Comparison of ENCODE assay signal across 1 cellular context in the genomic region with DNA sequence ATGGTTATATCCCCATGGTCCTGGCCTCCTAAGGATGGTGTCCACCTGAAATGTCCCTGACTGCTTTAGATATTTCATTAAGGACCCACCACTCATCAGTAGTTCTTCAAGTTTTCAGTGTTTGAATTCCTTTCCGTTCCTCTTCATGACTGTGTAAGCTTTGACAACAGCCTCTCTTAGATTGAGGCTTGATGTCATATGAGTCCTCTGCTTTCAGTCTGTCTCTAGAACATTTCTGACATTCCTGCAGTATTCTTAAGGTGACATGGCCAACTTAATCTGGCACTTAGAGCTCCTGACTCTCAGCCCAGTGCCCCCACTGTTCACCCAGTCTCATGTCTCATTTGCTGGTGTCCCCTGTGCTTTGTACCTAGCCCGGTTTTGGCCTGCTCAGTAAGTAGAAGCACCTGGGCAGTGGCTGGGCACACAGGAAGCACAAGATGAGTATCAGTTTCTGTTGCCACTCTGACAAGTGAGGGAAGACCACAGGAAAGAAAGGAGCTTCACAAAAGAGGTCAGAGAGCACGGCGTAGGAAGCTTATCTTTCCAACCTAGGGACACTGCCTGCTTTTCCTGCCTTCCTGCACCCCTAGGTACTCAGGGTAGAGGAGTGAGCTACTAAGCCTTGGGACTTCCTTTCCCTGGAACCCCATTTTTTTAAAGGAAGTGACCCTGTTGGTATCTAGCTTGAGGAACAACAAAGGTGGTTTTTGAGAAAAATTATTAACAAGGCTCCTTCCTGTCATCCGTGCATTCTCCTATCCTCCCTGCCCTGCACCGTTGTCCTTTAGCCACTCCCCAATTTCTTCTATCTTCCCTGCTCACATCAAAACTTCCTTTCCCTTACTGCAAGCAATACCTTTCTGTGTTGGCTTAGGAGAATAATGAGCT.
TF ChIP-seq lines count a peak whose summit lies in the region.

No MANE protein-coding gene starts in this region.

TF ChIP-seq in GM12878, 131 proteins besides CTCF, POLR2A, EP300 and RAD21 (continued from another document and continues in another):
- TF ChIP-seq, protein P1, sequence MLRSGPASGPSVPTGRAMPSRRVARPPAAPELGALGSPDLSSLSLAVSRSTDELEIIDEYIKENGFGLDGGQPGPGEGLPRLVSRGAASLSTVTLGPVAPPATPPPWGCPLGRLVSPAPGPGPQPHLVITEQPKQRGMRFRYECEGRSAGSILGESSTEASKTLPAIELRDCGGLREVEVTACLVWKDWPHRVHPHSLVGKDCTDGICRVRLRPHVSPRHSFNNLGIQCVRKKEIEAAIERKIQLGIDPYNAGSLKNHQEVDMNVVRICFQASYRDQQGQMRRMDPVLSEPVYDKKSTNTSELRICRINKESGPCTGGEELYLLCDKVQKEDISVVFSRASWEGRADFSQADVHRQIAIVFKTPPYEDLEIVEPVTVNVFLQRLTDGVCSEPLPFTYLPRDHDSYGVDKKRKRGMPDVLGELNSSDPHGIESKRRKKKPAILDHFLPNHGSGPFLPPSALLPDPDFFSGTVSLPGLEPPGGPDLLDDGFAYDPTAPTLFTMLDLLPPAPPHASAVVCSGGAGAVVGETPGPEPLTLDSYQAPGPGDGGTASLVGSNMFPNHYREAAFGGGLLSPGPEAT (IDR thresholded peaks at IDR 0.05; ENCODE audit: low read depth): peak; percentile 70; the same call in 1 of the 2 replicates
- TF ChIP-seq FOXM1 (IDR thresholded peaks at IDR 0.05; ENCODE audit: low read depth, low read length) (peak; percentile 45; the same call in 1 of the 2 replicates), BMI1 (IDR thresholded peaks at IDR 0.05; ENCODE audit: borderline replicate concordance) (no peak), SMAD5 (IDR thresholded peaks at IDR 0.05; ENCODE audit: low read depth) (peak; percentile 42; the same call in 1 of the 2 replicates), CHD1 (IDR thresholded peaks at IDR 0.05; ENCODE audit: low read depth, low read length) (no peak), PML (IDR thresholded peaks at IDR 0.05; ENCODE audit: low read length) (peak; percentile 40; the same call in 1 of the 2 replicates), LARP7 (IDR thresholded peaks at IDR 0.05) (peak; percentile 23; the same call in 1 of the 2 replicates), BHLHE40 (IDR thresholded peaks at IDR 0.05; ENCODE audit: borderline replicate concordance in 1 of 2, low read depth in 2 of 2, low read length in 1 of 2) (peak; percentile 13 to 39; a peak in 1 of 4 replicates), TARDBP (IDR thresholded peaks at IDR 0.05; ENCODE audit: borderline replicate concordance) (no peak), SREBF1 (IDR thresholded peaks at IDR 0.05; ENCODE audit: low read length) (no peak), RAD51 (IDR thresholded peaks at IDR 0.05) (no peak), YY1 (IDR thresholded peaks at IDR 0.05; ENCODE audit: low read depth, low read length) (no peak), CREM (IDR thresholded peaks at IDR 0.05; ENCODE audit: low read depth) (0 out of 2 replicates have a peak, but pooled peaks have one; percentile 20), CBX3 (IDR thresholded peaks at IDR 0.05; ENCODE audit: borderline replicate concordance, low read depth) (no peak), CREB1 (IDR thresholded peaks at IDR 0.05; ENCODE audit: low read depth) (no peak), TCF12 (IDR thresholded peaks at IDR 0.05; ENCODE audit: low read depth, low read length) (0 out of 2 replicates have a peak, but pooled peaks have one; percentile 36), SMARCA5 (IDR thresholded peaks at IDR 0.05) (0 out of 2 replicates have a peak, but pooled peaks have one; percentile 16), NR2C1 (IDR thresholded peaks at IDR 0.05) (peak; percentile 35; the same call in 1 of the 2 replicates), CBX5 (IDR thresholded peaks at IDR 0.05; ENCODE audit: low read depth) (no peak), IKZF2 (IDR thresholded peaks at IDR 0.05) (peak; percentile 79 to 88), GATAD2B (conservative IDR thresholded peaks at IDR 0.05; ENCODE audit: low read depth) (peak; percentile 42), MTA3 (IDR thresholded peaks at IDR 0.05; ENCODE audit: borderline replicate concordance, low read length) (peak; percentile 46; the same call in 1 of the 2 replicates), SUZ12 (IDR thresholded peaks at IDR 0.05; ENCODE audit: unreplicated experiment) (no peak), MEF2B (IDR thresholded peaks at IDR 0.05; ENCODE audit: partially characterized antibody, poor library complexity, severe bottlenecking) (peak; percentile 14)
- TF ChIP-seq, protein P2, sequence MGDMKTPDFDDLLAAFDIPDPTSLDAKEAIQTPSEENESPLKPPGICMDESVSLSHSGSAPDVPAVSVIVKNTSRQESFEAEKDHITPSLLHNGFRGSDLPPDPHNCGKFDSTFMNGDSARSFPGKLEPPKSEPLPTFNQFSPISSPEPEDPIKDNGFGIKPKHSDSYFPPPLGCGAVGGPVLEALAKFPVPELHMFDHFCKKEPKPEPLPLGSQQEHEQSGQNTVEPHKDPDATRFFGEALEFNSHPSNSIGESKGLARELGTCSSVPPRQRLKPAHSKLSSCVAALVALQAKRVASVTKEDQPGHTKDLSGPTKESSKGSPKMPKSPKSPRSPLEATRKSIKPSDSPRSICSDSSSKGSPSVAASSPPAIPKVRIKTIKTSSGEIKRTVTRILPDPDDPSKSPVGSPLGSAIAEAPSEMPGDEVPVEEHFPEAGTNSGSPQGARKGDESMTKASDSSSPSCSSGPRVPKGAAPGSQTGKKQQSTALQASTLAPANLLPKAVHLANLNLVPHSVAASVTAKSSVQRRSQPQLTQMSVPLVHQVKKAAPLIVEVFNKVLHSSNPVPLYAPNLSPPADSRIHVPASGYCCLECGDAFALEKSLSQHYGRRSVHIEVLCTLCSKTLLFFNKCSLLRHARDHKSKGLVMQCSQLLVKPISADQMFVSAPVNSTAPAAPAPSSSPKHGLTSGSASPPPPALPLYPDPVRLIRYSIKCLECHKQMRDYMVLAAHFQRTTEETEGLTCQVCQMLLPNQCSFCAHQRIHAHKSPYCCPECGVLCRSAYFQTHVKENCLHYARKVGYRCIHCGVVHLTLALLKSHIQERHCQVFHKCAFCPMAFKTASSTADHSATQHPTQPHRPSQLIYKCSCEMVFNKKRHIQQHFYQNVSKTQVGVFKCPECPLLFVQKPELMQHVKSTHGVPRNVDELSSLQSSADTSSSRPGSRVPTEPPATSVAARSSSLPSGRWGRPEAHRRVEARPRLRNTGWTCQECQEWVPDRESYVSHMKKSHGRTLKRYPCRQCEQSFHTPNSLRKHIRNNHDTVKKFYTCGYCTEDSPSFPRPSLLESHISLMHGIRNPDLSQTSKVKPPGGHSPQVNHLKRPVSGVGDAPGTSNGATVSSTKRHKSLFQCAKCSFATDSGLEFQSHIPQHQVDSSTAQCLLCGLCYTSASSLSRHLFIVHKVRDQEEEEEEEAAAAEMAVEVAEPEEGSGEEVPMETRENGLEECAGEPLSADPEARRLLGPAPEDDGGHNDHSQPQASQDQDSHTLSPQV (IDR thresholded peaks at IDR 0.05): peak; percentile 39; the same call in 1 of the 2 replicates
- TF ChIP-seq, protein P3, sequence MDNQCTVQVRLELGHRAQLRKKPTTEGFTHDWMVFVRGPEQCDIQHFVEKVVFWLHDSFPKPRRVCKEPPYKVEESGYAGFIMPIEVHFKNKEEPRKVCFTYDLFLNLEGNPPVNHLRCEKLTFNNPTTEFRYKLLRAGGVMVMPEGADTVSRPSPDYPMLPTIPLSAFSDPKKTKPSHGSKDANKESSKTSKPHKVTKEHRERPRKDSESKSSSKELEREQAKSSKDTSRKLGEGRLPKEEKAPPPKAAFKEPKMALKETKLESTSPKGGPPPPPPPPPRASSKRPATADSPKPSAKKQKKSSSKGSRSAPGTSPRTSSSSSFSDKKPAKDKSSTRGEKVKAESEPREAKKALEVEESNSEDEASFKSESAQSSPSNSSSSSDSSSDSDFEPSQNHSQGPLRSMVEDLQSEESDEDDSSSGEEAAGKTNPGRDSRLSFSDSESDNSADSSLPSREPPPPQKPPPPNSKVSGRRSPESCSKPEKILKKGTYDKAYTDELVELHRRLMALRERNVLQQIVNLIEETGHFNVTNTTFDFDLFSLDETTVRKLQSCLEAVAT (IDR thresholded peaks at IDR 0.05): peak; percentile 21; the same call in 1 of the 2 replicates
- TF ChIP-seq, protein P4, sequence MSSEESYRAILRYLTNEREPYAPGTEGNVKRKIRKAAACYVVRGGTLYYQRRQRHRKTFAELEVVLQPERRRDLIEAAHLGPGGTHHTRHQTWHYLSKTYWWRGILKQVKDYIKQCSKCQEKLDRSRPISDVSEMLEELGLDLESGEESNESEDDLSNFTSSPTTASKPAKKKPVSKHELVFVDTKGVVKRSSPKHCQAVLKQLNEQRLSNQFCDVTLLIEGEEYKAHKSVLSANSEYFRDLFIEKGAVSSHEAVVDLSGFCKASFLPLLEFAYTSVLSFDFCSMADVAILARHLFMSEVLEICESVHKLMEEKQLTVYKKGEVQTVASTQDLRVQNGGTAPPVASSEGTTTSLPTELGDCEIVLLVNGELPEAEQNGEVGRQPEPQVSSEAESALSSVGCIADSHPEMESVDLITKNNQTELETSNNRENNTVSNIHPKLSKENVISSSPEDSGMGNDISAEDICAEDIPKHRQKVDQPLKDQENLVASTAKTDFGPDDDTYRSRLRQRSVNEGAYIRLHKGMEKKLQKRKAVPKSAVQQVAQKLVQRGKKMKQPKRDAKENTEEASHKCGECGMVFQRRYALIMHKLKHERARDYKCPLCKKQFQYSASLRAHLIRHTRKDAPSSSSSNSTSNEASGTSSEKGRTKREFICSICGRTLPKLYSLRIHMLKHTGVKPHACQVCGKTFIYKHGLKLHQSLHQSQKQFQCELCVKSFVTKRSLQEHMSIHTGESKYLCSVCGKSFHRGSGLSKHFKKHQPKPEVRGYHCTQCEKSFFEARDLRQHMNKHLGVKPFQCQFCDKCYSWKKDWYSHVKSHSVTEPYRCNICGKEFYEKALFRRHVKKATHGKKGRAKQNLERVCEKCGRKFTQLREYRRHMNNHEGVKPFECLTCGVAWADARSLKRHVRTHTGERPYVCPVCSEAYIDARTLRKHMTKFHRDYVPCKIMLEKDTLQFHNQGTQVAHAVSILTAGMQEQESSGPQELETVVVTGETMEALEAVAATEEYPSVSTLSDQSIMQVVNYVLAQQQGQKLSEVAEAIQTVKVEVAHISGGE (CRISPR knock-in tag; IDR thresholded peaks at IDR 0.05): no peak
- TF ChIP-seq, protein P5, sequence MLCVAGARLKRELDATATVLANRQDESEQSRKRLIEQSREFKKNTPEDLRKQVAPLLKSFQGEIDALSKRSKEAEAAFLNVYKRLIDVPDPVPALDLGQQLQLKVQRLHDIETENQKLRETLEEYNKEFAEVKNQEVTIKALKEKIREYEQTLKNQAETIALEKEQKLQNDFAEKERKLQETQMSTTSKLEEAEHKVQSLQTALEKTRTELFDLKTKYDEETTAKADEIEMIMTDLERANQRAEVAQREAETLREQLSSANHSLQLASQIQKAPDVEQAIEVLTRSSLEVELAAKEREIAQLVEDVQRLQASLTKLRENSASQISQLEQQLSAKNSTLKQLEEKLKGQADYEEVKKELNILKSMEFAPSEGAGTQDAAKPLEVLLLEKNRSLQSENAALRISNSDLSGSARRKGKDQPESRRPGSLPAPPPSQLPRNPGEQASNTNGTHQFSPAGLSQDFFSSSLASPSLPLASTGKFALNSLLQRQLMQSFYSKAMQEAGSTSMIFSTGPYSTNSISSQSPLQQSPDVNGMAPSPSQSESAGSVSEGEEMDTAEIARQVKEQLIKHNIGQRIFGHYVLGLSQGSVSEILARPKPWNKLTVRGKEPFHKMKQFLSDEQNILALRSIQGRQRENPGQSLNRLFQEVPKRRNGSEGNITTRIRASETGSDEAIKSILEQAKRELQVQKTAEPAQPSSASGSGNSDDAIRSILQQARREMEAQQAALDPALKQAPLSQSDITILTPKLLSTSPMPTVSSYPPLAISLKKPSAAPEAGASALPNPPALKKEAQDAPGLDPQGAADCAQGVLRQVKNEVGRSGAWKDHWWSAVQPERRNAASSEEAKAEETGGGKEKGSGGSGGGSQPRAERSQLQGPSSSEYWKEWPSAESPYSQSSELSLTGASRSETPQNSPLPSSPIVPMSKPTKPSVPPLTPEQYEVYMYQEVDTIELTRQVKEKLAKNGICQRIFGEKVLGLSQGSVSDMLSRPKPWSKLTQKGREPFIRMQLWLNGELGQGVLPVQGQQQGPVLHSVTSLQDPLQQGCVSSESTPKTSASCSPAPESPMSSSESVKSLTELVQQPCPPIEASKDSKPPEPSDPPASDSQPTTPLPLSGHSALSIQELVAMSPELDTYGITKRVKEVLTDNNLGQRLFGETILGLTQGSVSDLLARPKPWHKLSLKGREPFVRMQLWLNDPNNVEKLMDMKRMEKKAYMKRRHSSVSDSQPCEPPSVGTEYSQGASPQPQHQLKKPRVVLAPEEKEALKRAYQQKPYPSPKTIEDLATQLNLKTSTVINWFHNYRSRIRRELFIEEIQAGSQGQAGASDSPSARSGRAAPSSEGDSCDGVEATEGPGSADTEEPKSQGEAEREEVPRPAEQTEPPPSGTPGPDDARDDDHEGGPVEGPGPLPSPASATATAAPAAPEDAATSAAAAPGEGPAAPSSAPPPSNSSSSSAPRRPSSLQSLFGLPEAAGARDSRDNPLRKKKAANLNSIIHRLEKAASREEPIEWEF (IDR thresholded peaks at IDR 0.05; ENCODE audit: insufficient replicate concordance, low read depth, low read length): no peak
- TF ChIP-seq, protein P6, sequence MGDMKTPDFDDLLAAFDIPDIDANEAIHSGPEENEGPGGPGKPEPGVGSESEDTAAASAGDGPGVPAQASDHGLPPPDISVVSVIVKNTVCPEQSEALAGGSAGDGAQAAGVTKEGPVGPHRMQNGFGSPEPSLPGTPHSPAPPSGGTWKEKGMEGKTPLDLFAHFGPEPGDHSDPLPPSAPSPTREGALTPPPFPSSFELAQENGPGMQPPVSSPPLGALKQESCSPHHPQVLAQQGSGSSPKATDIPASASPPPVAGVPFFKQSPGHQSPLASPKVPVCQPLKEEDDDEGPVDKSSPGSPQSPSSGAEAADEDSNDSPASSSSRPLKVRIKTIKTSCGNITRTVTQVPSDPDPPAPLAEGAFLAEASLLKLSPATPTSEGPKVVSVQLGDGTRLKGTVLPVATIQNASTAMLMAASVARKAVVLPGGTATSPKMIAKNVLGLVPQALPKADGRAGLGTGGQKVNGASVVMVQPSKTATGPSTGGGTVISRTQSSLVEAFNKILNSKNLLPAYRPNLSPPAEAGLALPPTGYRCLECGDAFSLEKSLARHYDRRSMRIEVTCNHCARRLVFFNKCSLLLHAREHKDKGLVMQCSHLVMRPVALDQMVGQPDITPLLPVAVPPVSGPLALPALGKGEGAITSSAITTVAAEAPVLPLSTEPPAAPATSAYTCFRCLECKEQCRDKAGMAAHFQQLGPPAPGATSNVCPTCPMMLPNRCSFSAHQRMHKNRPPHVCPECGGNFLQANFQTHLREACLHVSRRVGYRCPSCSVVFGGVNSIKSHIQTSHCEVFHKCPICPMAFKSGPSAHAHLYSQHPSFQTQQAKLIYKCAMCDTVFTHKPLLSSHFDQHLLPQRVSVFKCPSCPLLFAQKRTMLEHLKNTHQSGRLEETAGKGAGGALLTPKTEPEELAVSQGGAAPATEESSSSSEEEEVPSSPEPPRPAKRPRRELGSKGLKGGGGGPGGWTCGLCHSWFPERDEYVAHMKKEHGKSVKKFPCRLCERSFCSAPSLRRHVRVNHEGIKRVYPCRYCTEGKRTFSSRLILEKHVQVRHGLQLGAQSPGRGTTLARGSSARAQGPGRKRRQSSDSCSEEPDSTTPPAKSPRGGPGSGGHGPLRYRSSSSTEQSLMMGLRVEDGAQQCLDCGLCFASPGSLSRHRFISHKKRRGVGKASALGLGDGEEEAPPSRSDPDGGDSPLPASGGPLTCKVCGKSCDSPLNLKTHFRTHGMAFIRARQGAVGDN (IDR thresholded peaks at IDR 0.05): peak; percentile 92
